Comparison of ENCODE assay signal across 8 cellular contexts in the genomic region with DNA sequence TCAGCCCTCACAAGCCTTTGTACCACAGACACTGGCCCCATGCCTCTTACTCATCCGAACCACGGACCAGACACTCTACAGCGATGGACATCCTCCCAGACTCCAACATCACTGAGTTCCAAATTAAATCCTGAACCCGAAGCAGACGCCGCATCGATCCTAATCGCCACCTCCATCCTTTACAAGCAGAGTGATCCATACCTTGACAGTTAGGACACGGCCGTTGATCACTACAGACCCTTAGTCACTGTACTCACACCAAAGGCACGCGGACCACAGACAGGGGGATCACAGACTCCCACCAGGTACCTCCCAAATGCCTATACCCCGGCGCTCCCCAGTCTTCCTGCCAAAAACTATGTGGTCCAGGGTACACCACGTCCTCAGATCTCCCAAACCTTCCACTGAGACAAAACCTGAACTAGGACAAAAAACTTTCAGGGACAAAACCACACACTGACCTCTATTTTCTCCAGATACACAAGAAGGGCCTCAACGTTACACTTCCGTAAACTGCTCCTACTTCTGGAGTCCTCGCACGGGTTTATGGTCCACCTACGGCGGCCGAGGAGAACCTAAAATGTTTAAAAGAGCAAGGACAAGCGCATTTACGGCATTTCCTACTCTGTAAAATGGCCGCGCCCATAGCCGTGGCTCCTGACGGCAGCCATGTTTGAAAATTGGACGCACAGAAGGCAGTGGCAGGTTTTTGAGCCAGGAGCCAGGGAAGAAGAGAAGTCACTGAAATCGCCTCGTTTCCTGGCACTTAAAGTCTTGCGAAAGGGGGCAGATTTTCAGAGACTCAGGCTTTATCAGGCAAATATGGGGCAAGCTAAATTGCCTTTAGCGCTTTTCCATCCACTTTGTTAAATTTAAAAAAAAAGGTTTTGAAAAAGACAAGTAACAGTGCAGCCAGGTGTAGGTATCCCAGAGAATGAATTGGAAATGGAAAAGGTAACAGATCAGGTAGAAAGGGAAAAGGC. TPM values are rescaled to one million over a fixed set of nuclear protein-coding genes. Genes with fewer than 3 reads are reported as not detected.
A peak's percentile ranks its signal among the peaks of the same experiment; 100 is the strongest.
DNase-seq lines count a peak whose midpoint lies in the region; ATAC-seq and TF ChIP-seq lines count a peak whose summit lies in the region.

A gene (minus strand): TSS at position 532 of the 983 bp plus-strand sequence. CDS start 12,480 bp downstream, outside the sequence.

- TF ChIP-seq POLR2A in prostate gland (IDR thresholded peaks at IDR 0.05) = no peak

- no peaks in the 10 kb centered on the region for H3K27me3 ChIP-seq in prostate gland (replicated peaks; ENCODE audit: insufficient read depth)

- H3K4me1 ChIP-seq in prostate gland (replicated peaks) = no peaks in the 10 kb centered on the region

- peak within 1 kb of the TSS; percentile 86 to 89 for H3K4me3 ChIP-seq in prostate gland

- H3K9me3 ChIP-seq in prostate gland = no peaks in the 10 kb centered on the region

- peak within 1 kb of the TSS; percentile 83 to 88 for H3K27ac ChIP-seq in prostate gland

- peak; percentile 100 for ATAC-seq in left ventricle myocardium superior

- peak in 1 of 4 experiments; percentile 7 for TF ChIP-seq CTCF in prostate gland (IDR thresholded peaks at IDR 0.05)

- H3K36me3 ChIP-seq in prostate gland = no peaks in the 10 kb centered on the region

- 2% methylated on average over 33 of the region's 33 CpGs for WGBS in prostate gland

- peak; percentile 93 for DNase-seq in EL
- peak; percentile 80 for DNase-seq in HCEC 1CT
- DNase-seq in NCI-H128 (lab: John Stamatoyannopoulos, UW; ENCODE audit: unreplicated experiment) = peak; percentile 83
- peak; percentile 64 to 97 (median 84) for DNase-seq in T-helper 2 cell
- DNase-seq in anterior cingulate cortex (lab: John Stamatoyannopoulos, UW) = peak; percentile 54 to 98 (median 91)
- peak; percentile 89 for DNase-seq in left ventricle myocardium superior
- peak; percentile 98 for DNase-seq in prostate gland (ENCODE audit: low spot score)
- peak; percentile 91 for DNase-seq in ureter (ENCODE audit: low spot score)

- intact Hi-C loops in left ventricle myocardium superior (cut with micrococcal nuclease) (no loop called here), prostate gland (cut with DNase I) (loop anchor here (5.0 kb wide), 1 partner anchor 59 kb away; a partner anchor contains a TSS)

RNA-seq across cellular contexts. Expression of the gene that starts here (rescaled TPM):
- total RNA-seq in left ventricle myocardium superior (9.1 TPM), prostate gland (10 to 100 TPM; 31.3 to 34.6 TPM), ureter (23.3 TPM)

Comparison
In these comparisons a context has a peak if more than half of its experiments do, and no peak if none do; other contexts are left out.
1. Peak in every context shown above with its lines: DNase-seq, ATAC-seq, H3K4me3 ChIP-seq and H3K27ac ChIP-seq.